In genomic region chr1:181089777-181090505, GRCh38 we compare ENCODE assay signal across 8 cellular contexts. TPM values are rescaled to one million over a fixed set of nuclear protein-coding genes. Genes with fewer than 3 reads are reported as not detected.
A peak's percentile ranks its signal among the peaks of the same experiment; 100 is the strongest.
DNase-seq lines count a peak whose midpoint lies in the region; ATAC-seq, FAIRE-seq and TF ChIP-seq lines count a peak whose summit lies in the region.

No MANE protein-coding gene starts in this region.

- no peak for FAIRE-seq in GM12891 (lab: Jason Lieb, UNC)

- TF ChIP-seq POLR2A in GM12891 (IDR thresholded peaks at IDR 0.05; ENCODE audit: low read depth, low read length) = peak; percentile 95

- peak; percentile 37 for ATAC-seq in HG02678 (IDR thresholded peaks at IDR 0.05; ENCODE audit: unreplicated experiment)

- DNase-seq in GM12891 (ENCODE audit: insufficient read length, low spot score) (no peak), NCI-H2171 treated with DMSO at 0.1 percent for 48 hours (lab: John Stamatoyannopoulos, UW) (peak; percentile 52), dermis blood vessel endothelial cell (peak; percentile 81), lung microvascular endothelial cell (ENCODE audit: low read depth in 2 of 2) (peak; percentile 60 to 89), NCI-H446 treated with DMSO at 0.1 percent for 48 hours (lab: John Stamatoyannopoulos, UW) (no peak)
- DNase-seq in activated CD4-positive, alpha-beta T cell treated with anti-CD3 and anti-CD28 coated beads for 4 hours = peak; percentile 78 to 79
- DNase-seq in stimulated activated CD8-positive, alpha-beta memory T cell treated with anti-CD3 and anti-CD28 coated beads, Interleukin-12 subunit alpha, Interleukin-12 subunit beta, amount 100 ng/mL, for 1 hour (ENCODE audit: low read depth) = peak; percentile 75

TF ChIP-seq in GM12891, 5 proteins besides CTCF, POLR2A, EP300 and RAD21:
- TF ChIP-seq POLR2AphosphoS5 (IDR thresholded peaks at IDR 0.05; ENCODE audit: low read depth, low read length) (peak; percentile 91), POU2F2 (IDR thresholded peaks at IDR 0.05; ENCODE audit: low read depth, low read length) (peak; percentile 17; the same call in 1 of the 2 replicates), SPI1 (IDR thresholded peaks at IDR 0.05; ENCODE audit: low read depth, low read length) (peak; percentile 74), PAX5 (IDR thresholded peaks at IDR 0.05; ENCODE audit: insufficient read depth, low read length, severe bottlenecking) (no peak), TAF1 (IDR thresholded peaks at IDR 0.05; ENCODE audit: low read depth, low read length) (peak; percentile 48; the same call in 1 of the 2 replicates)

RNA-seq across cellular contexts. Expression of gene IER5, which starts 1.4 kb away (rescaled TPM):
- 33.9 TPM for polyA plus RNA-seq in GM12891 (2012; ENCODE audit: low read depth, missing spikeins)
- total RNA-seq in dermis blood vessel endothelial cell (26.6 and 29.1 TPM in 2 replicates), lung microvascular endothelial cell (14.1 and 16.1 TPM in 2 replicates)

RNA-seq across cellular contexts. Expression of gene MR1, which starts 56.2 kb away (rescaled TPM):
- polyA plus RNA-seq in GM12891 (2012; ENCODE audit: low read depth, missing spikeins) = 24.6 TPM
- total RNA-seq in dermis blood vessel endothelial cell (2.9 and 4.0 TPM in 2 replicates), lung microvascular endothelial cell (0.99 and 1.5 TPM in 2 replicates)

Comparison
In these comparisons a context has a peak if more than half of its experiments do, and no peak if none do; other contexts are left out.
1. DNase-seq: peak in NCI-H2171 treated with DMSO at 0.1 percent for 48 hours (single experiment), activated CD4-positive, alpha-beta T cell treated with anti-CD3 and anti-CD28 coated beads for 4 hours (2 of 2), dermis blood vessel endothelial cell (single experiment), lung microvascular endothelial cell (2 of 2) and stimulated activated CD8-positive, alpha-beta memory T cell treated with anti-CD3 and anti-CD28 coated beads, Interleukin-12 subunit alpha, Interleukin-12 subunit beta, amount 100 ng/mL, for 1 hour (single experiment); none in GM12891 (single experiment) and NCI-H446 treated with DMSO at 0.1 percent for 48 hours (single experiment).